In genomic region chr12:13203028-13203922, GRCh38 we compare ENCODE assay signal across 9 cellular contexts. TPM values are rescaled to one million over a fixed set of nuclear protein-coding genes. Genes with fewer than 3 reads are reported as not detected.
DNase-seq lines count a peak whose midpoint lies in the region; TF ChIP-seq lines count a peak whose summit lies in the region.
"Had no signal": no experiment of that assay in that cellular context is flagged by ENCODE, and none has a peak within 500 bp of the region (broad histone marks: within the 10 kb centered on the region; RNA-seq: fewer than 3 reads in every experiment).

No MANE protein-coding gene starts in this region.

- H3K27me3 Mint-ChIP-seq in endodermal cell (ENCODE audit: insufficient read depth) (peaks cover 35% of the 10 kb centered on the region), nephron (ENCODE audit: low read depth) (peaks cover 14% of the 10 kb centered on the region)

- H3K4me3 Mint-ChIP-seq in endodermal cell (no peak overlapping the region), nephron (peak overlapping the region in 1 of 3 experiments; percentile 59)

- no peaks in the 10 kb centered on the region for H3K36me3 ChIP-seq in endodermal cell (ENCODE audit: control insufficient read depth, insufficient read depth, low read length)

- no peak overlapping the region for H3K4me3 ChIP-seq in Jurkat, Clone E6-1 (ENCODE audit: low read length)
- no peak overlapping the region for H3K4me3 ChIP-seq in endodermal cell (ENCODE audit: low read length)

- H3K4me1 Mint-ChIP-seq in endodermal cell (peaks cover 18% of the 10 kb centered on the region), nephron (peaks cover 92% of the 10 kb centered on the region)

- WGBS in endodermal cell (ENCODE audit: insufficient coverage in 1 of 2, insufficient read length in 1 of 2), 2 experiments = 70 to 79% methylated on average over 11 to 16 of the region's 16 CpGs

- DNase-seq in AG20443 (ENCODE audit: low spot score) (peak; percentile 58), endodermal cell (peak; percentile 93), NOMO-1 (lab: John Stamatoyannopoulos, UW; ENCODE audit: unreplicated experiment in 2 of 2) (no peak), NCI-H774 (lab: John Stamatoyannopoulos, UW) (no peak), A172 (ENCODE audit: low spot score) (no peak)
- peak; percentile 19 for DNase-seq in Jurkat, Clone E6-1 (ENCODE audit: low read depth, low spot score)
- DNase-seq in activated CD4-positive, alpha-beta T cell treated with anti-CD3 and anti-CD28 coated beads, Interleukin-2, amount 50 U/mL, for 1 hour = no peak

- no peaks in the 10 kb centered on the region for H3K9me3 Mint-ChIP-seq in endodermal cell
- H3K9me3 Mint-ChIP-seq in nephron = no peaks in the 10 kb centered on the region
- H3K9me3 Mint-ChIP-seq: IgD-negative memory B cell had no signal

- peaks cover 4% of the 10 kb centered on the region for H3K27me3 ChIP-seq in endodermal cell (ENCODE audit: control insufficient read depth, insufficient read depth, low read length, poor library complexity, severe bottlenecking)

- H3K4me1 ChIP-seq in endodermal cell (ENCODE audit: control insufficient read depth, insufficient read depth, low read length) = no peaks in the 10 kb centered on the region

- H3K9ac ChIP-seq in endodermal cell (ENCODE audit: extremely low read depth, low read length, poor library complexity, severe bottlenecking) = no peak overlapping the region

- H3K9me3 ChIP-seq in endodermal cell (ENCODE audit: control insufficient read depth, low read length) = no peaks in the 10 kb centered on the region

- peak; percentile 94 for TF ChIP-seq CTCF in endodermal cell (conservative IDR thresholded peaks at IDR 0.05)
- TF ChIP-seq CTCF in nephron (IDR thresholded peaks at IDR 0.05; ENCODE audit: unreplicated experiment in 3 of 3) = peak in 1 of 3 experiments; percentile 31

- no peak overlapping the region for H3K27ac ChIP-seq in endodermal cell (ENCODE audit: low read depth, low read length)

- H3K36me3 Mint-ChIP-seq in endodermal cell (ENCODE audit: low read depth) = no peaks in the 10 kb centered on the region
- no peaks in the 10 kb centered on the region for H3K36me3 Mint-ChIP-seq in nephron (ENCODE audit: low read depth)
- H3K36me3 Mint-ChIP-seq: IgD-negative memory B cell had no signal

- H3K27ac Mint-ChIP-seq in endodermal cell (no peak overlapping the region), nephron (peak overlapping the region in 2 of 3 experiments; percentile 85 to 99)

RNA-seq across cellular contexts. Expression of gene EMP1, which starts 6.7 kb away (rescaled TPM):
- polyA plus RNA-seq in Jurkat, Clone E6-1 (2012; ENCODE audit: insufficient read depth, insufficient read length) = 1.1 TPM
- total RNA-seq in endodermal cell = under 1 TPM; 0.58 to 0.59 TPM
- 8.4 TPM for polyA plus RNA-seq in endodermal cell (2013, experiment 1 of 2)
- 11.8 TPM for polyA plus RNA-seq in endodermal cell (2013, experiment 2 of 2)
- total RNA-seq in A172 (2014; rRNA removed; shearing (Covaris generic)) = 28.7 and 41.0 TPM in 2 replicates
- polyA plus RNA-seq: IgD-negative memory B cell had no signal

Comparison
In these comparisons a context has a peak if more than half of its experiments do, and no peak if none do; other contexts are left out.
1. DNase-seq: peak in AG20443 (single experiment), Jurkat, Clone E6-1 (single experiment) and endodermal cell (single experiment); none in NOMO-1 (0 of 2), NCI-H774 (single experiment), A172 (single experiment) and activated CD4-positive, alpha-beta T cell treated with anti-CD3 and anti-CD28 coated beads, Interleukin-2, amount 50 U/mL, for 1 hour (single experiment).
2. RNA of gene EMP1, which starts 6.7 kb away (total RNA-seq): 28.7 to 41.0 TPM in A172; 0.58 to 0.59 TPM in endodermal cell; every median in the first group is over 10 times any median in the second.